ENCODE assay signal across 9 cellular contexts in genomic region chr16:3509470-3509928, GRCh38. TPM values are rescaled to one million over a fixed set of nuclear protein-coding genes. Genes with fewer than 3 reads are reported as not detected.
A peak's percentile ranks its signal among the peaks of the same experiment; 100 is the strongest.
DNase-seq lines count a peak whose midpoint lies in the region; ATAC-seq and TF ChIP-seq lines count a peak whose summit lies in the region.
"Had no signal": no experiment of that assay in that cellular context is flagged by ENCODE, and none has a peak within 500 bp of the region (broad histone marks: within the 10 kb centered on the region; RNA-seq: fewer than 3 reads in every experiment).

No MANE protein-coding gene starts in this region.

- no peak for TF ChIP-seq CTCF in colonic mucosa (IDR thresholded peaks at IDR 0.05)
- no peak for TF ChIP-seq CTCF in esophagus muscularis mucosa (IDR thresholded peaks at IDR 0.05)

- TF ChIP-seq POLR2A in esophagus muscularis mucosa (IDR thresholded peaks at IDR 0.05; ENCODE audit: low read depth) = no peak

- 88% methylated on average over 13 of the region's 13 CpGs for WGBS in esophagus muscularis mucosa

- H3K27me3 ChIP-seq in colonic mucosa (no peaks in the 10 kb centered on the region), esophagus muscularis mucosa (no peaks in the 10 kb centered on the region)
- H3K27me3 ChIP-seq: tibial artery had no signal

- no peak overlapping the region for H3K4me3 ChIP-seq in colonic mucosa
- H3K4me3 ChIP-seq in esophagus muscularis mucosa = no peak overlapping the region
- H3K4me3 ChIP-seq: tibial artery had no signal

- no peak for TF ChIP-seq EP300 in esophagus muscularis mucosa (IDR thresholded peaks at IDR 0.05)

- H3K4me1 ChIP-seq in colonic mucosa (no peaks in the 10 kb centered on the region), esophagus muscularis mucosa (no peaks in the 10 kb centered on the region)
- H3K4me1 ChIP-seq: tibial artery had no signal

- no peaks in the 10 kb centered on the region for H3K9me3 ChIP-seq in colonic mucosa
- no peaks in the 10 kb centered on the region for H3K9me3 ChIP-seq in esophagus muscularis mucosa
- H3K9me3 ChIP-seq: tibial artery had no signal

- DNase-seq in activated CD4-positive, alpha-beta T cell treated with anti-CD3 and anti-CD28 coated beads, Interleukin-2, amount 50 U/mL, for 1 hour = peak; percentile 78
- peak; percentile 22 for DNase-seq in colonic mucosa
- peak; percentile 33 for DNase-seq in stimulated activated CD8-positive, alpha-beta memory T cell treated with anti-CD3 and anti-CD28 coated beads, Interleukin-12 subunit alpha, Interleukin-12 subunit beta, amount 100 ng/mL, for 4 hours (ENCODE audit: low read depth)
- DNase-seq in esophagus muscularis mucosa (ENCODE audit: extremely low spot score) = no peak
- no peak for DNase-seq in DMS53 treated with DMSO at 0.1 percent for 48 hours (lab: John Stamatoyannopoulos, UW; ENCODE audit: unreplicated experiment)
- DNase-seq in HK-2 (ENCODE audit: unreplicated experiment) = no peak
- no peak for DNase-seq in NCI-H1436 treated with DMSO at 0.1 percent for 48 hours (lab: John Stamatoyannopoulos, UW)

- H3K36me3 ChIP-seq in colonic mucosa = no peaks in the 10 kb centered on the region
- peaks cover 56 to 100% (median 95%) of the 10 kb centered on the region in 4 donors for H3K36me3 ChIP-seq in esophagus muscularis mucosa

- peak; percentile 79 for ATAC-seq in HG02623 (IDR thresholded peaks at IDR 0.05; ENCODE audit: unreplicated experiment)

- H3K27ac ChIP-seq in colonic mucosa (no peak overlapping the region), esophagus muscularis mucosa (replicated peaks in 1 of 4) (no peak overlapping the region)
- H3K27ac ChIP-seq: tibial artery had no signal

- H3K9ac ChIP-seq in colonic mucosa (ENCODE audit: low read depth in 2 of 2, low read length in 2 of 2) = no peak overlapping the region

- intact Hi-C loops in colonic mucosa (cut with DNase I) (loop anchor here (10.0 kb wide), 1 partner anchor 225 kb away; the partner anchor contains the start of gene ZNF263), esophagus muscularis mucosa (cut with DNase I) (no loop called here)

RNA-seq across cellular contexts. Expression of gene CLUAP1, which starts 8.7 kb away (rescaled TPM):
- total RNA-seq in colonic mucosa (10 to 100 TPM in 1 of 2 donors, 1 to 10 TPM in 1; 7.9 to 10.8 TPM), esophagus muscularis mucosa (10 to 100 TPM; 25.0 to 31.5 (median 26.9) TPM)

RNA-seq across cellular contexts. Expression of gene C16orf90, which starts 14.2 kb away (rescaled TPM):
- total RNA-seq in colonic mucosa (not detected), esophagus muscularis mucosa (not detected)

Comparison
In these comparisons a context has a peak if more than half of its experiments do, and no peak if none do; other contexts are left out.
1. DNase-seq: peak in activated CD4-positive, alpha-beta T cell treated with anti-CD3 and anti-CD28 coated beads, Interleukin-2, amount 50 U/mL, for 1 hour (single experiment), colonic mucosa (single experiment) and stimulated activated CD8-positive, alpha-beta memory T cell treated with anti-CD3 and anti-CD28 coated beads, Interleukin-12 subunit alpha, Interleukin-12 subunit beta, amount 100 ng/mL, for 4 hours (single experiment); none in esophagus muscularis mucosa (single experiment), DMS53 treated with DMSO at 0.1 percent for 48 hours (single experiment), HK-2 (single experiment) and NCI-H1436 treated with DMSO at 0.1 percent for 48 hours (single experiment).